14 cellular contexts compared by ENCODE assay signal in the genomic region with DNA sequence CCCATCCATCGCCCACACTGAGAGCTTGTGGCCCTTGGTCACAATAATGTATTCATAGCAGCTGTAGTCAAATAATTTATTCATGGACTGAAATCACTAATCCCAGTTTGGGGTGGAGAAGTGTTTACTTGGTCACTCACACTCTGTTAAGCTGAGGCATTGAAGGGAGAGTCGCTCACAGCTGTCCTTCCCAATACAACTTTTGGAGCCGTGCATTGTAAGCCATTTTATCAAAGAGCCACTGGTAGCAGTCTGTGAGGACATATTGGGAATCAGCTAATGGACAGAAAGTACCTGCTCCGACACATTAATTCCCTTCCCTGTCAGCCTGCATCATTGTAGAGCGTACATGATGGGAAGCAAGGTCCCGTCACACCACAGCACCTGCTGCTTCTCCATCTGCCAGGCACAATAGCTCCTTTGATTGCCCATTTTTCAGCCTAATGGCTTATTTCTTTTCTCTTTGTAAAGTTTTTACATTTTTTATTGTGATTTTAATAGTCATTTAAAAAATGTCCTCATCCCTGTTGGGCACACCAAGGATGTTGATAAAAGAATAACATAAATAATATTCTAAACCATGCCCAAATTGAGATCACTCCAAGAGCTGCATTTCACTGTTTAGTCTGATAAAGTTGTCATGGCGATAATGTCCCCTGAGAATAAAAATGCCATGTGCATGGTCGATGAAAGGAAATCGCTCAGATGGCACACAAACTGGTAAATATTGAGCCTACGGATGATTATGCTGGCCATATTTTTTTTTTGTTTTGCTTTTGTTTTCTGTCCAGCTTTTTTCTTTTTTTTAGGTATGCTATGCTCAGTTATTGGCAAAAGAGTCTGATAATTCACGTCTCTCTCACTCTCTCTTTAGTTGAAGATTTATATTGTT.
DNase-seq lines count a peak whose midpoint lies in the region.
"Had no signal": no experiment of that assay in that cellular context is flagged by ENCODE, and none has a peak within 500 bp of the region (broad histone marks: within the 10 kb centered on the region; RNA-seq: fewer than 3 reads in every experiment).

No MANE protein-coding gene starts in this region.

- DNase-seq in DMS153 (lab: John Stamatoyannopoulos, UW): peak; percentile 87
- DNase-seq in NCI-H187 (lab: John Stamatoyannopoulos, UW): peak; percentile 10 to 39
- DNase-seq in NCI-H748 treated with DMSO at 0.1 percent for 48 hours (lab: John Stamatoyannopoulos, UW): peak; percentile 87
- peak; percentile 28 for DNase-seq in left kidney (ENCODE audit: low read depth, low spot score)
- no peak for DNase-seq in AG08396 (ENCODE audit: low spot score)
- DNase-seq in activated naive CD4-positive, alpha-beta T cell treated with anti-CD3 and anti-CD28 coated beads, Interleukin-2, amount 50 U/mL, for 16 hours: no peak
- DNase-seq in GOT3 (lab: John Stamatoyannopoulos, UW): no peak
- DNase-seq in middle frontal gyrus (ENCODE audit: extremely low spot score, low spot score): no peak
- DNase-seq: activated T-cell treated with anti-CD3 and anti-CD28 coated beads, Interleukin-2, amount 50 U/mL, for 4 hours; erythroblast; heart right ventricle; MV-4-11; stimulated activated CD4-positive, alpha-beta T cell treated with anti-CD3 and anti-CD28 coated beads, Interleukin-4, amount 100 ng/mL, for 1 hour; upper lobe of right lung had no signal

Comparison
In these comparisons a context has a peak if more than half of its experiments do, and no peak if none do; other contexts are left out.
1. DNase-seq: peak in DMS153 (single experiment), NCI-H187 (2 of 2), NCI-H748 treated with DMSO at 0.1 percent for 48 hours (single experiment) and left kidney (single experiment); none in AG08396 (single experiment), activated naive CD4-positive, alpha-beta T cell treated with anti-CD3 and anti-CD28 coated beads, Interleukin-2, amount 50 U/mL, for 16 hours (single experiment), GOT3 (single experiment) and middle frontal gyrus (single experiment).